8 cellular contexts compared by ENCODE assay signal in genomic region chr17:57868007-57868774, GRCh38. TPM values are rescaled to one million over a fixed set of nuclear protein-coding genes. Genes with fewer than 3 reads are reported as not detected.
DNase-seq lines count a peak whose midpoint lies in the region; ATAC-seq lines count a peak whose summit lies in the region.

No MANE protein-coding gene starts in this region.

- H3K27ac ChIP-seq in CD4-positive, CD25-positive, alpha-beta regulatory T cell (ENCODE audit: insufficient read depth, low read length, poor library complexity, severe bottlenecking), result no peak overlapping the region

- H3K27me3 Mint-ChIP-seq in CD4-positive, CD25-positive, alpha-beta regulatory T cell, result peaks cover 18% of the 10 kb centered on the region
- peaks cover 13% of the 10 kb centered on the region for H3K27me3 Mint-ChIP-seq in memory B cell

- H3K9me3 ChIP-seq in CD4-positive, CD25-positive, alpha-beta regulatory T cell (ENCODE audit: control insufficient read depth in 2 of 2, low read length in 2 of 2), result no peaks in the 10 kb centered on the region

- H3K27me3 ChIP-seq in CD4-positive, CD25-positive, alpha-beta regulatory T cell (ENCODE audit: control insufficient read depth, insufficient read depth, low read length), result no peaks in the 10 kb centered on the region

- no peaks in the 10 kb centered on the region for H3K9me3 Mint-ChIP-seq in CD4-positive, CD25-positive, alpha-beta regulatory T cell
- no peaks in the 10 kb centered on the region for H3K9me3 Mint-ChIP-seq in memory B cell

- H3K27ac Mint-ChIP-seq in CD4-positive, CD25-positive, alpha-beta regulatory T cell, result no peak overlapping the region
- H3K27ac Mint-ChIP-seq in memory B cell, result no peak overlapping the region

- H3K4me1 Mint-ChIP-seq in CD4-positive, CD25-positive, alpha-beta regulatory T cell, result peaks cover 0 to 7% (median under 1%) of the 10 kb centered on the region in 4 donors
- peaks cover 18% of the 10 kb centered on the region for H3K4me1 Mint-ChIP-seq in memory B cell

- peak in 1 of 3 donors; percentile 67 for DNase-seq in CD4-positive, CD25-positive, alpha-beta regulatory T cell
- DNase-seq in RPMI7951 (ENCODE audit: low read depth) (peak; percentile 96), dermis blood vessel endothelial cell (peak; percentile 93), memory B cell (ENCODE audit: low spot score in 2 of 2) (peak; percentile 56 to 62), ureter (ENCODE audit: low spot score) (peak; percentile 88), NK-92 (lab: John Stamatoyannopoulos, UW; ENCODE audit: unreplicated experiment) (no peak)

- peak; percentile 69 to 70 for ATAC-seq in CD4-positive, CD25-positive, alpha-beta regulatory T cell (ENCODE audit: low read depth in 2 of 2)
- ATAC-seq in GM18868 (IDR thresholded peaks at IDR 0.05; ENCODE audit: unreplicated experiment), result peak; percentile 88
- ATAC-seq in HG03280 (IDR thresholded peaks at IDR 0.05; ENCODE audit: unreplicated experiment), result peak; percentile 63
- ATAC-seq in memory B cell (ENCODE audit: low read depth), result peak; percentile 98

- no peaks in the 10 kb centered on the region for H3K36me3 ChIP-seq in CD4-positive, CD25-positive, alpha-beta regulatory T cell (ENCODE audit: control insufficient read depth, insufficient read depth, low read length)

- H3K36me3 Mint-ChIP-seq in CD4-positive, CD25-positive, alpha-beta regulatory T cell, result no peaks in the 10 kb centered on the region
- H3K36me3 Mint-ChIP-seq in memory B cell, result no peaks in the 10 kb centered on the region

- peak overlapping the region in 1 of 4 donors; percentile 38 for H3K4me3 Mint-ChIP-seq in CD4-positive, CD25-positive, alpha-beta regulatory T cell
- no peak overlapping the region for H3K4me3 Mint-ChIP-seq in memory B cell

- no peaks in the 10 kb centered on the region for H3K4me1 ChIP-seq in CD4-positive, CD25-positive, alpha-beta regulatory T cell (ENCODE audit: control insufficient read depth, insufficient read depth, low read length, poor library complexity, severe bottlenecking)

- H3K4me3 ChIP-seq in CD4-positive, CD25-positive, alpha-beta regulatory T cell (ENCODE audit: low read depth, low read length), result no peak overlapping the region

RNA-seq across cellular contexts. Expression of gene MRPS23, which starts 18.3 kb away (rescaled TPM):
- total RNA-seq in CD4-positive, CD25-positive, alpha-beta regulatory T cell, result 14.0 TPM
- polyA plus RNA-seq in CD4-positive, CD25-positive, alpha-beta regulatory T cell, result 10 to 100 TPM; 34.0 to 44.0 (median 40.5) TPM
- total RNA-seq in RPMI7951 (2014; rRNA removed; shearing (Covaris generic)), result 16.3 and 36.6 TPM in 2 replicates
- total RNA-seq in dermis blood vessel endothelial cell (25.4 and 25.9 TPM in 2 replicates), ureter (37.5 TPM)
